Comparison of ENCODE assay signal across 13 cellular contexts in genomic region chr7:118573065-118573464, GRCh38.
DNase-seq lines count a peak whose midpoint lies in the region; ATAC-seq and TF ChIP-seq lines count a peak whose summit lies in the region.
"Had no signal": no experiment of that assay in that cellular context is flagged by ENCODE, and none has a peak within 500 bp of the region (broad histone marks: within the 10 kb centered on the region; RNA-seq: fewer than 3 reads in every experiment).

No MANE protein-coding gene starts in this region.

- H3K27me3 Mint-ChIP-seq in HFFc6 (ENCODE audit: insufficient read depth), result no peaks in the 10 kb centered on the region
- no peaks in the 10 kb centered on the region for H3K27me3 Mint-ChIP-seq in type B pancreatic cell
- H3K27me3 Mint-ChIP-seq: activated CD4-positive, alpha-beta memory T cell treated with anti-CD3 and anti-CD28 coated beads, Interleukin-2, amount 10 ng/mL, durations not matched to agents 7 days and 5 days; natural killer cell treated with Interleukin-12 subunit alpha and Interleukin-12 subunit beta and Interleukin-15 and Interleukin-18, amount 100 ng/mL, for 72 hours had no signal

- H3K36me3 Mint-ChIP-seq in HFFc6 (ENCODE audit: low read depth) (no peaks in the 10 kb centered on the region), type B pancreatic cell (no peaks in the 10 kb centered on the region)
- H3K36me3 Mint-ChIP-seq: natural killer cell treated with Interleukin-12 subunit alpha and Interleukin-12 subunit beta and Interleukin-15 and Interleukin-18, amount 100 ng/mL, for 72 hours had no signal

- no peak overlapping the region for H3K4me3 ChIP-seq in fibroblast of villous mesenchyme (ENCODE audit: low read depth, low read length)
- H3K4me3 ChIP-seq: upper lobe of left lung had no signal

- no peak overlapping the region for H3K4me3 Mint-ChIP-seq in HFFc6
- no peak overlapping the region for H3K4me3 Mint-ChIP-seq in type B pancreatic cell
- H3K4me3 Mint-ChIP-seq: activated CD4-positive, alpha-beta memory T cell treated with anti-CD3 and anti-CD28 coated beads, Interleukin-2, amount 10 ng/mL, durations not matched to agents 7 days and 5 days; natural killer cell treated with Interleukin-12 subunit alpha and Interleukin-12 subunit beta and Interleukin-15 and Interleukin-18, amount 100 ng/mL, for 72 hours; T-helper 2 cell treated with Interferon-gamma antibody and Interleukin-4, amounts not matched to agents 5 μg/mL and 100 μg/mL, for 36 hours had no signal

- H3K4me1 Mint-ChIP-seq in HFFc6 (ENCODE audit: low read depth), result no peaks in the 10 kb centered on the region
- no peaks in the 10 kb centered on the region for H3K4me1 Mint-ChIP-seq in type B pancreatic cell (ENCODE audit: unreplicated experiment)
- H3K4me1 Mint-ChIP-seq: activated CD4-positive, alpha-beta memory T cell treated with anti-CD3 and anti-CD28 coated beads, Interleukin-2, amount 10 ng/mL, durations not matched to agents 7 days and 5 days had no signal

- DNase-seq in NCI-H1694 (lab: John Stamatoyannopoulos, UW) (peak; percentile 92), RPMI8226 (peak; percentile 12), fibroblast of villous mesenchyme (ENCODE audit: low read depth) (peak; percentile 14), retina (peak; percentile 44), NCI-H510A treated with DMSO at 0.1 percent for 48 hours (lab: John Stamatoyannopoulos, UW) (no peak), HFFc6 (no peak), type B pancreatic cell (ENCODE audit: extremely low spot score, unreplicated experiment) (no peak)
- DNase-seq: activated CD4-positive, alpha-beta memory T cell treated with anti-CD3 and anti-CD28 coated beads, Interleukin-2, amount 10 ng/mL, durations not matched to agents 7 days and 5 days; MV-4-11; upper lobe of left lung had no signal

- H3K9me3 Mint-ChIP-seq in HFFc6, result peaks cover under 1% of the 10 kb centered on the region
- H3K9me3 Mint-ChIP-seq in type B pancreatic cell, result no peaks in the 10 kb centered on the region
- H3K9me3 Mint-ChIP-seq: activated CD4-positive, alpha-beta memory T cell treated with anti-CD3 and anti-CD28 coated beads, Interleukin-2, amount 10 ng/mL, durations not matched to agents 7 days and 5 days; T-helper 2 cell treated with Interferon-gamma antibody and Interleukin-4, amounts not matched to agents 5 μg/mL and 100 μg/mL, for 36 hours had no signal

- TF ChIP-seq CTCF in fibroblast of villous mesenchyme (IDR thresholded peaks at IDR 0.05; ENCODE audit: insufficient read depth, low read depth, low read length) (no peak), HFFc6 (IDR thresholded peaks at IDR 0.05) (no peak), type B pancreatic cell (conservative IDR thresholded peaks at IDR 0.05) (no peak)

- H3K27ac Mint-ChIP-seq in HFFc6, result no peak overlapping the region
- no peak overlapping the region for H3K27ac Mint-ChIP-seq in type B pancreatic cell
- H3K27ac Mint-ChIP-seq: activated CD4-positive, alpha-beta memory T cell treated with anti-CD3 and anti-CD28 coated beads, Interleukin-2, amount 10 ng/mL, durations not matched to agents 7 days and 5 days; natural killer cell treated with Interleukin-12 subunit alpha and Interleukin-12 subunit beta and Interleukin-15 and Interleukin-18, amount 100 ng/mL, for 72 hours; T-helper 2 cell treated with Interferon-gamma antibody and Interleukin-4, amounts not matched to agents 5 μg/mL and 100 μg/mL, for 36 hours had no signal

- ATAC-seq in HG02642 (IDR thresholded peaks at IDR 0.05; ENCODE audit: poor library complexity, unreplicated experiment), result no peak
- ATAC-seq: natural killer cell treated with Interleukin-12 subunit alpha and Interleukin-12 subunit beta and Interleukin-15 and Interleukin-18, amount 100 ng/mL, for 72 hours had no signal

Comparison
In these comparisons a context has a peak if more than half of its experiments do, and no peak if none do; other contexts are left out.
1. DNase-seq: peak in NCI-H1694 (single experiment), RPMI8226 (single experiment), fibroblast of villous mesenchyme (single experiment) and retina (single experiment); none in NCI-H510A treated with DMSO at 0.1 percent for 48 hours (single experiment), HFFc6 (single experiment) and type B pancreatic cell (single experiment).